8 cellular contexts compared by ENCODE assay signal in the genomic region with DNA sequence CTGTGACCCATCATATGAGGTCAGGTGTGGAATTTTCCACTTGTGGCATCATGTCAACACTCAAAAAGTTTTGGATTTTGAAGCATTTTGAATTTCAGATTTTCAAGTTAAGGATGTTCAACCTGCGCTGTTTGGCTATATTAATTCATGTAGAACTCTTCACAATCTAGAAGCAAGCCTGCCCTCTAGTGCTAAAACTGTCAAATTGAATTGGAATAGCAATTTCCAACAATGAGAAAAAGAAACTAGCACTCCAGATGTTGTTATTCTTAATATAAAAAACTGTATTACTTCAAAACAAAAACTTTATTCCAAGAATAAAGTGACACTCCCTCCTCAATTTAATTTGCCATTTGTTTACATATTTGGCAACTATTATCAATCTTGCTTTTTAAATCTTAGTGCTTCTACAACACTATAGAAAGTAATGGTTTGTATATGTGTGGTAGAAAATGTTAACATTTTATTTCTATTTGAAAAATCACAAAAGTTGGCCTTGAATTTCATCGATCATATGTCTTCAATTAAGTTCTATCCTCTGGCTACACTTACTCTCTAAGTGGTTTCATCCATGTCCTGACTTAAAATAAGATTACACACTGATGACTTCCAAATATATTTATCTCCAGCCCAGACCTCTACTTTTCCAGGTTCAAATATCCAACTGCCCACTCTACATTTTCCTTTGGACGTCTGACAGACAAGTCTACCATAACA. TPM values are rescaled to one million over a fixed set of nuclear protein-coding genes. Genes with fewer than 3 reads are reported as not detected.
DNase-seq lines count a peak whose midpoint lies in the region; ATAC-seq and FAIRE-seq lines count a peak whose summit lies in the region.

No MANE protein-coding gene starts in this region.

- H3K4me1 ChIP-seq in subcutaneous abdominal adipose tissue (ENCODE audit: control insufficient read depth in 5 of 5, insufficient read depth in 5 of 5, low read length in 5 of 5), result no peaks in the 10 kb centered on the region

- peak; percentile 96 for FAIRE-seq in TTC549 (lab: Jason Lieb, UNC)

- H3K27ac ChIP-seq in subcutaneous abdominal adipose tissue (ENCODE audit: low read depth, low read length), result peak overlapping the region; percentile 34

- no peaks in the 10 kb centered on the region for H3K9me3 ChIP-seq in subcutaneous abdominal adipose tissue (ENCODE audit: control insufficient read depth in 5 of 5, low read length in 5 of 5)

- peak; percentile 59 for ATAC-seq in GM19452 (IDR thresholded peaks at IDR 0.05; ENCODE audit: unreplicated experiment)

- H3K27me3 ChIP-seq in subcutaneous abdominal adipose tissue (ENCODE audit: control insufficient read depth in 5 of 5, insufficient read depth in 4 of 5, low read length in 5 of 5), result no peaks in the 10 kb centered on the region

- H3K9ac ChIP-seq in subcutaneous abdominal adipose tissue (ENCODE audit: low read length in 5 of 5), result no peak overlapping the region

- no peak overlapping the region for H3K4me3 ChIP-seq in subcutaneous abdominal adipose tissue (ENCODE audit: low read depth in 1 of 5, low read length in 5 of 5)

- peaks cover 0 to 11% (median 4%) of the 10 kb centered on the region in 5 donors for H3K36me3 ChIP-seq in subcutaneous abdominal adipose tissue (ENCODE audit: control insufficient read depth in 5 of 5, insufficient read depth in 5 of 5, low read length in 5 of 5)

- DNase-seq in NCI-H146 (lab: John Stamatoyannopoulos, UW), result peak; percentile 2
- DNase-seq in NCI-H146 treated with DMSO at 0.1 percent for 48 hours (lab: John Stamatoyannopoulos, UW; ENCODE audit: unreplicated experiment), result no peak
- peak; percentile 38 to 69 for DNase-seq in Kasumi-1 (lab: John Stamatoyannopoulos, UW)
- DNase-seq in glomerular endothelial cell (ENCODE audit: extremely low read depth, low read depth, low spot score), result peak; percentile 36
- DNase-seq in occipital lobe (lab: John Stamatoyannopoulos, UW), result no peak

RNA-seq across cellular contexts. Expression of a gene that starts 36.6 kb away (rescaled TPM):
- total RNA-seq in glomerular endothelial cell (82.1 and 85.1 TPM in 2 replicates), occipital lobe (51.8 TPM)

RNA-seq across cellular contexts. Expression of a gene that starts 53.9 kb away (rescaled TPM):
- total RNA-seq in glomerular endothelial cell, result 7.5 and 7.8 TPM in 2 replicates
- 94.1 TPM for total RNA-seq in occipital lobe

Comparison
In these comparisons a context has a peak if more than half of its experiments do, and no peak if none do; other contexts are left out.
1. DNase-seq: peak in NCI-H146 (single experiment), Kasumi-1 (2 of 2) and glomerular endothelial cell (single experiment); none in NCI-H146 treated with DMSO at 0.1 percent for 48 hours (single experiment) and occipital lobe (single experiment).
2. RNA of a gene that starts 53.9 kb away (total RNA-seq): 94.1 TPM in occipital lobe (single experiment); 7.5 to 7.8 TPM in glomerular endothelial cell; every median in the first group is over 10 times any median in the second.